Comparison of ENCODE assay signal across 21 cellular contexts in genomic region chr9:35274988-35275387, GRCh38.
"Had no signal": no experiment of that assay in that cellular context is flagged by ENCODE, and none has a peak within 500 bp of the region (broad histone marks: within the 10 kb centered on the region; RNA-seq: fewer than 3 reads in every experiment).

No MANE protein-coding gene starts in this region.

- H3K4me2 ChIP-seq: hepatocyte had no signal

- H3K27me3 ChIP-seq: dorsolateral prefrontal cortex, hepatocyte, neutrophil, transverse colon had no signal

- H3K4me3 ChIP-seq: dorsolateral prefrontal cortex, hepatocyte, left ventricle myocardium inferior, transverse colon had no signal

- H3K9me3 ChIP-seq: left ventricle myocardium inferior, neutrophil, transverse colon had no signal

- H3K27ac ChIP-seq: dorsolateral prefrontal cortex, hepatocyte, neutrophil, transverse colon had no signal

- H3K36me3 Mint-ChIP-seq: natural killer cell had no signal

- H3K27ac Mint-ChIP-seq: activated T-helper 17 cell treated with anti-CD3 and anti-CD28 coated beads, Interleukin-2, amount 50 U/mL, for 72 hours; natural killer cell; T-helper 17 cell had no signal

- H3K4me3 Mint-ChIP-seq: activated T-helper 17 cell treated with anti-CD3 and anti-CD28 coated beads, Interleukin-2, amount 50 U/mL, for 72 hours; natural killer cell; T-helper 17 cell had no signal

- FAIRE-seq: astrocyte, bronchial epithelial cell, kidney had no signal

- H3K9me3 Mint-ChIP-seq: activated T-helper 17 cell treated with anti-CD3 and anti-CD28 coated beads, Interleukin-2, amount 50 U/mL, for 72 hours; natural killer cell had no signal

- H3K36me3 ChIP-seq: left ventricle myocardium inferior, neutrophil, transverse colon had no signal

- DNase-seq: activated CD4-positive, alpha-beta T cell treated with anti-CD3 and anti-CD28 coated beads, Interleukin-2, amount 50 U/mL, for 4 hours; activated naive CD4-positive, alpha-beta T cell treated with Interleukin-2 at 50 U/mL for 16 hours; activated T-cell treated with anti-CD3 and anti-CD28 coated beads for 4 hours; dorsolateral prefrontal cortex; kidney; left ventricle myocardium inferior; mesenchymal stem cell; natural killer cell; posterior cingulate gyrus; stimulated activated CD4-positive, alpha-beta T cell treated with anti-CD3 and anti-CD28 coated beads, Interleukin-2, amount 100 ng/mL, for 48 hours; stimulated activated naive CD4-positive, alpha-beta T cell; substantia nigra; T-helper 17 cell; transverse colon had no signal

- H3K79me2 ChIP-seq: hepatocyte had no signal

- H2AFZ ChIP-seq: hepatocyte had no signal

- ATAC-seq: activated CD4-positive, CD25-positive, alpha-beta regulatory T cell treated with anti-CD3 and anti-CD28 coated beads, Interleukin-2, amount 50 U/mL, for 24 hours; activated T-helper 17 cell treated with anti-CD3 and anti-CD28 coated beads, Interleukin-2, amount 50 U/mL, for 72 hours; esophagus mucosa; natural killer cell; T-helper 17 cell had no signal
